13 cellular contexts compared by ENCODE assay signal in the genomic region with DNA sequence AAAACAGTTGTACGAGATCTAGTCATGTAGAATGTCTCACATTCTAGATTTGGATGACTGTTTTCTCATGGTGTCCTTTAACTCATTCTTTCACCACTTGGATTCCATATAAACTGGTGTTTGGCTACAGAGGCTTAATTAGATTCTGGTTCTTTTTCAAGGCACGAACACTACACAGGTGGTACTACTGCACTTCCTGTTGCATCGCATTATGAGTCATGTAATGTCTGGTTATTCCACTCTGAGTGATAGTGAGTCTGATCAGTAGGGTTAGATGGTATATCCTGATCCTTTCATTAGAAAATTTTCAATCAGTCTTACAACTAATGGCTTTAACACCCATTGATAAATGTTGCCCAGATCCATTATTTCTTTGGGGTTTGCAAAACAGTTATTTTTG. TPM values are rescaled to one million over a fixed set of nuclear protein-coding genes. Genes with fewer than 3 reads are reported as not detected.
DNase-seq lines count a peak whose midpoint lies in the region; ATAC-seq, FAIRE-seq and TF ChIP-seq lines count a peak whose summit lies in the region.
"Had no signal": no experiment of that assay in that cellular context is flagged by ENCODE, and none has a peak within 500 bp of the region (broad histone marks: within the 10 kb centered on the region; RNA-seq: fewer than 3 reads in every experiment).

No MANE protein-coding gene starts in this region.

- H3K9me2 ChIP-seq in PC-9 (ENCODE audit: insufficient read depth): no peaks in the 10 kb centered on the region

- peak overlapping the region; percentile 72; the same call in 1 of the 2 replicates for H2AFZ ChIP-seq in PC-9

- FAIRE-seq in A549 (lab: Jason Lieb, UNC): no peak
- FAIRE-seq: colon had no signal

- intact Hi-C loops in PC-9 (cut with micrococcal nuclease; ENCODE audit: unreplicated experiment): no loop called here

- H3K4me1 ChIP-seq in A549 (no peaks in the 10 kb centered on the region), PC-9 (replicated peaks; ENCODE audit: insufficient read depth) (peaks cover 8% of the 10 kb centered on the region), tibial nerve (no peaks in the 10 kb centered on the region)
- H3K4me1 ChIP-seq: suprapubic skin had no signal

- H3K27ac ChIP-seq in A549 (no peak overlapping the region), PC-9 (no peak overlapping the region), tibial nerve (no peak overlapping the region)
- H3K27ac ChIP-seq: suprapubic skin had no signal

- H3K79me2 ChIP-seq in PC-9 (ENCODE audit: low read depth): no peaks in the 10 kb centered on the region

- H3K27me3 ChIP-seq in PC-9 (ENCODE audit: insufficient read depth, low read depth) (no peaks in the 10 kb centered on the region), tibial nerve (no peaks in the 10 kb centered on the region)
- H3K27me3 ChIP-seq: suprapubic skin had no signal

- TF ChIP-seq POLR2A in A549 (IDR thresholded peaks at IDR 0.05; ENCODE audit: low read length): no peak
- no peak for TF ChIP-seq POLR2A in tibial nerve (IDR thresholded peaks at IDR 0.05)

- H3F3A ChIP-seq in PC-9 (ENCODE audit: insufficient read depth, low read depth): no peaks in the 10 kb centered on the region

- H3K4me2 ChIP-seq in A549 (no peak overlapping the region), PC-9 (peak overlapping the region; percentile 44)

- POLR2A ChIA-PET in A549 (lab: Yijun Ruan, JAX): no interaction called here
- POLR2A ChIA-PET in PC-9 (lab: Charles Lee; ENCODE audit: unreplicated experiment): no interaction called here

- BruUV-seq in PC-9 (replicated peaks; lab: Mats Ljungman, UMichigan): no TSS peak

- no peak for TF ChIP-seq RAD21 in A549 (conservative IDR thresholded peaks at IDR 0.05 in 1 of 2, IDR thresholded peaks at IDR 0.05 in 1 of 2)

- TF ChIP-seq EP300 in A549 (IDR thresholded peaks at IDR 0.05): no peak
- TF ChIP-seq EP300 in tibial nerve (IDR thresholded peaks at IDR 0.05): no peak

- WGBS in A549 (ENCODE audit: missing lambda C conversion rate): 37% methylated on average over 3 of the region's 3 CpGs
- 83 to 88% methylated on average over 3 of the region's 3 CpGs for WGBS in tibial nerve, 2 donors

- H4K20me1 ChIP-seq in PC-9 (ENCODE audit: insufficient read depth): no peaks in the 10 kb centered on the region

- no peaks in the 10 kb centered on the region for H3K9me3 ChIP-seq in A549
- H3K9me3 ChIP-seq in PC-9 (ENCODE audit: insufficient read depth, low read depth): peaks cover 5% of the 10 kb centered on the region; the same call in 1 of the 2 replicates
- H3K9me3 ChIP-seq in tibial nerve: no peaks in the 10 kb centered on the region
- H3K9me3 ChIP-seq: suprapubic skin had no signal

- DNase-seq in A549 (ENCODE audit: low read depth in 1 of 2, low spot score in 1 of 2) (peak in 1 of 2 experiments; percentile 13), PC-9 (no peak), superior temporal gyrus (ENCODE audit: extremely low spot score) (no peak), tibial nerve (ENCODE audit: low spot score in 2 of 2) (no peak)
- DNase-seq in stimulated activated CD4-positive, alpha-beta T cell treated with anti-CD3 and anti-CD28 coated beads, Interleukin-2, amount 100 ng/mL, for 24 hours: no peak
- DNase-seq in stimulated activated CD4-positive, alpha-beta T cell treated with anti-CD3 and anti-CD28 coated beads, Interleukin-1b, Interleukin-23, amount 100 ng/mL, for 48 hours: no peak
- DNase-seq: naive B cell; NCI-H1048; stimulated activated CD4-positive, alpha-beta T cell treated with anti-CD3 and anti-CD28 coated beads, Interleukin-15, amount 100 ng/mL, for 24 hours had no signal

- CTCF ChIA-PET in A549 (lab: Yijun Ruan, JAX) (interaction anchor here (0.6 kb wide), 1 partner anchor 555 kb away, joined by 3 read pairs; no protein-coding TSS in a partner anchor), PC-9 (lab: Charles Lee) (no interaction called here)

- ATAC-seq in A549: peak; percentile 58 to 76; a peak in 4 of 6 replicates
- peak; percentile 96 for ATAC-seq in GM18868 (IDR thresholded peaks at IDR 0.05; ENCODE audit: unreplicated experiment)
- peak; percentile 84 for ATAC-seq in HG02870 (IDR thresholded peaks at IDR 0.05; ENCODE audit: unreplicated experiment)

- H3K36me3 ChIP-seq in PC-9 (ENCODE audit: low read depth): no peaks in the 10 kb centered on the region
- H3K36me3 ChIP-seq in tibial nerve: no peaks in the 10 kb centered on the region
- H3K36me3 ChIP-seq: suprapubic skin had no signal

- no peak overlapping the region for H3K4me3 ChIP-seq in A549
- H3K4me3 ChIP-seq in PC-9: no peak overlapping the region
- H3K4me3 ChIP-seq in tibial nerve: no peak overlapping the region
- H3K4me3 ChIP-seq: suprapubic skin had no signal

- TF ChIP-seq CTCF in A549 (IDR thresholded peaks at IDR 0.05): no peak
- TF ChIP-seq CTCF in PC-9 (conservative IDR thresholded peaks at IDR 0.05): no peak
- TF ChIP-seq CTCF in tibial nerve (IDR thresholded peaks at IDR 0.05): no peak

TF ChIP-seq in A549, 52 proteins besides CTCF, POLR2A, EP300 and RAD21:
- TF ChIP-seq, protein P1, sequence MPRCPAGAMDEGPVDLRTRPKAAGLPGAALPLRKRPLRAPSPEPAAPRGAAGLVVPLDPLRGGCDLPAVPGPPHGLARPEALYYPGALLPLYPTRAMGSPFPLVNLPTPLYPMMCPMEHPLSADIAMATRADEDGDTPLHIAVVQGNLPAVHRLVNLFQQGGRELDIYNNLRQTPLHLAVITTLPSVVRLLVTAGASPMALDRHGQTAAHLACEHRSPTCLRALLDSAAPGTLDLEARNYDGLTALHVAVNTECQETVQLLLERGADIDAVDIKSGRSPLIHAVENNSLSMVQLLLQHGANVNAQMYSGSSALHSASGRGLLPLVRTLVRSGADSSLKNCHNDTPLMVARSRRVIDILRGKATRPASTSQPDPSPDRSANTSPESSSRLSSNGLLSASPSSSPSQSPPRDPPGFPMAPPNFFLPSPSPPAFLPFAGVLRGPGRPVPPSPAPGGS (IDR thresholded peaks at IDR 0.05): no peak
- TF ChIP-seq, protein P2, sequence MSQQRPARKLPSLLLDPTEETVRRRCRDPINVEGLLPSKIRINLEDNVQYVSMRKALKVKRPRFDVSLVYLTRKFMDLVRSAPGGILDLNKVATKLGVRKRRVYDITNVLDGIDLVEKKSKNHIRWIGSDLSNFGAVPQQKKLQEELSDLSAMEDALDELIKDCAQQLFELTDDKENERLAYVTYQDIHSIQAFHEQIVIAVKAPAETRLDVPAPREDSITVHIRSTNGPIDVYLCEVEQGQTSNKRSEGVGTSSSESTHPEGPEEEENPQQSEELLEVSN (IDR thresholded peaks at IDR 0.05; ENCODE audit: borderline replicate concordance, low read depth): no peak
- no peak for TF ChIP-seq HOXB5 (CRISPR knock-in tag; IDR thresholded peaks at IDR 0.05)
- TF ChIP-seq FOSL2 (IDR thresholded peaks at IDR 0.05): no peak
- TF ChIP-seq FOSL2 (CRISPR knock-in tag; IDR thresholded peaks at IDR 0.05): no peak
- TF ChIP-seq, protein P3, sequence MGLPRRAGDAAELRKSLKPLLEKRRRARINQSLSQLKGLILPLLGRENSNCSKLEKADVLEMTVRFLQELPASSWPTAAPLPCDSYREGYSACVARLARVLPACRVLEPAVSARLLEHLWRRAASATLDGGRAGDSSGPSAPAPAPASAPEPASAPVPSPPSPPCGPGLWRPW (IDR thresholded peaks at IDR 0.05): no peak
- TF ChIP-seq TFCP2L1 (CRISPR knock-in tag; IDR thresholded peaks at IDR 0.05): no peak
- TF ChIP-seq JUNB (IDR thresholded peaks at IDR 0.05): no peak

RNA-seq across cellular contexts. Expression of a gene that starts 11.2 kb away (rescaled TPM):
- 23.0 and 32.3 TPM in 2 replicates for polyA plus RNA-seq in A549 (2011; rRNA removed)
- 3.4 and 3.6 TPM in 2 replicates for polyA plus RNA-seq in A549 (2012; cell fraction: cytosol; rRNA removed)
- polyA plus RNA-seq in A549 (2012; cell fraction: nucleus; rRNA removed): 7.7 and 11.0 TPM in 2 replicates
- polyA plus RNA-seq in A549 (2017; fragmentation: RNase III; extraction: RNeasy Plus Mini Kit Qiagen cat#74134 plus additional on column Dnase treatment): 11.7 to 12.8 TPM (median 11.7 TPM) in 3 replicates
- polyA minus RNA-seq in A549 (2011; rRNA and poly(A)+ RNA removed): 17.8 and 19.5 TPM in 2 replicates
- total RNA-seq in PC-9 (2021): 48.0 and 71.3 TPM in 2 replicates
- total RNA-seq in tibial nerve: 10 to 100 TPM; 62.8 to 77.8 (median 73.0) TPM

RNA-seq across cellular contexts. Expression of a gene that starts 49.0 kb away (rescaled TPM):
- polyA plus RNA-seq in A549 (2011; rRNA removed): 16.4 and 20.1 TPM in 2 replicates
- polyA plus RNA-seq in A549 (2012; cell fraction: cytosol; rRNA removed): 3.9 and 4.3 TPM in 2 replicates
- 2.4 and 2.5 TPM in 2 replicates for polyA plus RNA-seq in A549 (2012; cell fraction: nucleus; rRNA removed)
- 12.8 to 14.4 TPM (median 14.4 TPM) in 3 replicates for polyA plus RNA-seq in A549 (2017; fragmentation: RNase III; extraction: RNeasy Plus Mini Kit Qiagen cat#74134 plus additional on column Dnase treatment)
- 4.8 and 8.7 TPM in 2 replicates for polyA minus RNA-seq in A549 (2011; rRNA and poly(A)+ RNA removed)
- total RNA-seq in PC-9 (2021): 16.9 and 17.5 TPM in 2 replicates
- 10 to 100 TPM in 1 of 4 donors, 1 to 10 TPM in 3; 4.3 to 10.8 (median 9.3) TPM for total RNA-seq in tibial nerve
